In the genomic region with DNA sequence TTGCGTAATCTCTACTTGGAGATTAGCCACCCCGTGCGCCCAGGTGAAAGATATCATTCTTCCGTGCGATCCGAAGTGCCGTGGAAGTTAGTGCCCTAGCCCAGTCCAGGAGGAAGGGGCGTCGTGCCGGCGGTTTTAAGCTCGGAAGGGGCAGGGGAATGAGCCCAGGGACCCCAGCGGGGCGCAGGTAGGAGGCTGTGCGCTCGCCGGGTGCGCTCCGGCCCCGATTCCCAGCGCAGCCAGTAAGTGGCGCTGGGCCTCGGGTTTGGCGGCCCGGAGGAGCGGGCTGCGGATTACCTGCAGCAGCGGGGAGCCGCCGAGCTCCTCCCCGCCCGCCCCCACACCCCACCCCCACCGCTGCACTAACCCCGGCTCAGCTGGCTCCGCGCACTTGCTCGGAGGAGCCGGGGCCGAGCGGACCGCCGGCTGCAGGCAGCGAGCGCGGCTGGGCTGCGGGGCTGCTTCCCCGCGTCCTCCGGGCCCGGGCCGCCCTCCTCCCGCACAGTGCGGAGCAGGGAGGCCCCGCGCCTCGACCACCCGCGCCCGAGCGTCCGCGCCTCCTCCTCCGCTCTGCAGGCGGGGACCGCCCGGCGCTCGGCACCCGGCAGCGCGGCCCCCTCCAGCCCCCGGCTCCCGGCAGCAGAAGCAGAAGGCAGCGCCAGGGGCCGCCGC, we compare ENCODE assay signal across 8 cellular contexts. TPM values are rescaled to one million over a fixed set of nuclear protein-coding genes. Genes with fewer than 3 reads are reported as not detected.
DNase-seq lines count a peak whose midpoint lies in the region; ATAC-seq and TF ChIP-seq lines count a peak whose summit lies in the region.

A gene (plus strand): TSS at position 390 of the 672 bp plus-strand sequence. CDS start 338 bp downstream, outside the sequence.

- no peaks in the 10 kb centered on the region for H3K9me3 ChIP-seq in H9 (ENCODE audit: control insufficient read depth, low read depth, low read length)

- no peak within 1 kb of the TSS for H2BK15ac ChIP-seq in H9 (ENCODE audit: low read depth, low read length)

- peak; percentile 66 for ATAC-seq in left ventricle myocardium superior
- no peak for ATAC-seq in GM21825 (IDR thresholded peaks at IDR 0.05; ENCODE audit: unreplicated experiment)
- ATAC-seq in HG03039 (IDR thresholded peaks at IDR 0.05; ENCODE audit: unreplicated experiment): no peak

- H2BK120ac ChIP-seq in H9 (ENCODE audit: low read depth, low read length, poor library complexity, severe bottlenecking): no peak within 1 kb of the TSS

- peaks cover 0 to 7% (median 0%) of the 10 kb centered on the region in 3 experiments; a peak in 1 of 7 replicates for H3K36me3 Mint-ChIP-seq in H9 (ENCODE audit: insufficient read depth in 1 of 3, low read depth in 3 of 3)
- H3K36me3 Mint-ChIP-seq in activated CD4-positive, alpha-beta memory T cell treated with anti-CD3 and anti-CD28 coated beads, Interleukin-2, amount 10 ng/mL, durations not matched to agents 7 days and 5 days (ENCODE audit: low read depth): peaks cover 3% of the 10 kb centered on the region

- no peak within 1 kb of the TSS for H3K56ac ChIP-seq in H9 (ENCODE audit: insufficient read length, low read depth, low read length)

- WGBS in H9 (ENCODE audit: extremely low coverage, insufficient read length, low lambda C conversion rate): no CpG with 5 or more reads among the region's 76 CpGs

- no peaks in the 10 kb centered on the region; a peak in 2 of 5 replicates for H3K9me3 Mint-ChIP-seq in H9
- no peaks in the 10 kb centered on the region for H3K9me3 Mint-ChIP-seq in activated CD4-positive, alpha-beta memory T cell treated with anti-CD3 and anti-CD28 coated beads, Interleukin-2, amount 10 ng/mL, durations not matched to agents 7 days and 5 days

- intact Hi-C loops in left ventricle myocardium superior (cut with micrococcal nuclease): no loop called here

- H2AK5ac ChIP-seq in H9 (ENCODE audit: insufficient read length, low read length): no peak within 1 kb of the TSS

- no peak within 1 kb of the TSS for H3K27ac ChIP-seq in H9 (ENCODE audit: insufficient read length, low read depth, low read length)

- no peak within 1 kb of the TSS for H4K5ac ChIP-seq in H9 (ENCODE audit: insufficient read length, low read depth, low read length)

- H3K4me1 Mint-ChIP-seq in H9: peaks cover 30 to 34% of the 10 kb centered on the region in 2 experiments
- peaks cover 10% of the 10 kb centered on the region for H3K4me1 Mint-ChIP-seq in activated CD4-positive, alpha-beta memory T cell treated with anti-CD3 and anti-CD28 coated beads, Interleukin-2, amount 10 ng/mL, durations not matched to agents 7 days and 5 days

- H2BK12ac ChIP-seq in H9 (ENCODE audit: insufficient read length, low read depth, low read length): no peak within 1 kb of the TSS

- peak within 1 kb of the TSS; percentile 78 to 91 for H3K4me3 Mint-ChIP-seq in H9
- peak within 1 kb of the TSS; percentile 4 for H3K4me3 Mint-ChIP-seq in activated CD4-positive, alpha-beta memory T cell treated with anti-CD3 and anti-CD28 coated beads, Interleukin-2, amount 10 ng/mL, durations not matched to agents 7 days and 5 days

- H4K8ac ChIP-seq in H9 (replicated peaks; ENCODE audit: insufficient read length, low read depth, low read length): no peak within 1 kb of the TSS

- peak; percentile 90 for TF ChIP-seq CTCF in H9 (conservative IDR thresholded peaks at IDR 0.05)
- peak; percentile 57 for TF ChIP-seq CTCF in retinal pigment epithelial cell (conservative IDR thresholded peaks at IDR 0.05; ENCODE audit: low read depth, low read length)

- no peak within 1 kb of the TSS for H4K91ac ChIP-seq in H9 (ENCODE audit: insufficient read length, low read depth, low read length)

- no peak within 1 kb of the TSS for H2AFZ ChIP-seq in H9 (ENCODE audit: low read length)

- H3K27me3 ChIP-seq in H9 (ENCODE audit: insufficient read depth, low read length): peaks cover 18% of the 10 kb centered on the region; the same call in 1 of the 2 replicates

- peaks cover 3% of the 10 kb centered on the region; the same call in 1 of the 2 replicates for H3K4me1 ChIP-seq in H9 (ENCODE audit: insufficient read depth, low read length)

- H3K79me2 ChIP-seq in H9 (ENCODE audit: insufficient read depth, low read length): no peaks in the 10 kb centered on the region; the same call in 1 of the 2 replicates

- H3K27me3 Mint-ChIP-seq in H9 (ENCODE audit: low read depth): peaks cover 40% of the 10 kb centered on the region
- H3K27me3 Mint-ChIP-seq in activated CD4-positive, alpha-beta memory T cell treated with anti-CD3 and anti-CD28 coated beads, Interleukin-2, amount 10 ng/mL, durations not matched to agents 7 days and 5 days: peaks cover 49% of the 10 kb centered on the region

- H3T11ph ChIP-seq in H9 (ENCODE audit: low read length): no peak within 1 kb of the TSS

- H3K9ac ChIP-seq in H9 (ENCODE audit: extremely low read depth, insufficient read length, low read length): no peak within 1 kb of the TSS

- H4K20me1 ChIP-seq in H9 (ENCODE audit: control insufficient read depth, insufficient read depth, insufficient read length): no peaks in the 10 kb centered on the region

- H2BK5ac ChIP-seq in H9 (ENCODE audit: insufficient read length, low read length): no peak within 1 kb of the TSS

- no peak within 1 kb of the TSS for H3K23ac ChIP-seq in H9 (ENCODE audit: insufficient read length, low read depth, low read length)

- H3K23me2 ChIP-seq in H9 (ENCODE audit: insufficient read length, low read depth, low read length, poor library complexity, severe bottlenecking): peaks cover 16% of the 10 kb centered on the region

- CTCF ChIA-PET in activated CD4-positive, alpha-beta memory T cell treated with anti-CD3 and anti-CD28 coated beads, Interleukin-2, amount 10 ng/mL, durations not matched to agents 7 days and 5 days (lab: Charles Lee): no interaction called here

- H3K4me3 ChIP-seq in retinal pigment epithelial cell (ENCODE audit: low read length): peak within 1 kb of the TSS; percentile 40

- H3K79me1 ChIP-seq in H9 (ENCODE audit: insufficient read depth, low read depth, low read length, poor library complexity, severe bottlenecking): no peaks in the 10 kb centered on the region

- no peak within 1 kb of the TSS for H3K18ac ChIP-seq in H9 (ENCODE audit: insufficient read length, low read depth, low read length)

- H3K27ac Mint-ChIP-seq in H9: no peak within 1 kb of the TSS; a peak in 1 of 7 replicates
- H3K27ac Mint-ChIP-seq in activated CD4-positive, alpha-beta memory T cell treated with anti-CD3 and anti-CD28 coated beads, Interleukin-2, amount 10 ng/mL, durations not matched to agents 7 days and 5 days: no peak within 1 kb of the TSS

- POLR2A ChIA-PET in activated CD4-positive, alpha-beta memory T cell treated with anti-CD3 and anti-CD28 coated beads, Interleukin-2, amount 10 ng/mL, durations not matched to agents 7 days and 5 days (lab: Charles Lee): no interaction called here

- H3K4ac ChIP-seq in H9 (ENCODE audit: low read depth, low read length): no peak within 1 kb of the TSS

- DNase-seq in H9 (peak; percentile 87), left ventricle myocardium superior (peak; percentile 76), retinal pigment epithelial cell (ENCODE audit: low read depth) (no peak), KG1 (lab: John Stamatoyannopoulos, UW) (no peak), SW 1271 (lab: John Stamatoyannopoulos, UW) (no peak)
- no peak for DNase-seq in activated CD4-positive, alpha-beta memory T cell treated with anti-CD3 and anti-CD28 coated beads, Interleukin-2, amount 10 ng/mL, durations not matched to agents 7 days and 5 days

- H3K14ac ChIP-seq in H9 (ENCODE audit: insufficient read depth, low read length): no peak within 1 kb of the TSS

- H2BK20ac ChIP-seq in H9 (ENCODE audit: low read depth, low read length, poor library complexity, severe bottlenecking): no peak within 1 kb of the TSS

- H3K4me2 ChIP-seq in H9 (ENCODE audit: insufficient read depth, insufficient read length, low read length): peak within 1 kb of the TSS; percentile 88

RNA-seq across cellular contexts. Expression of the gene that starts here (rescaled TPM):
- total RNA-seq in H9 (2021) (3.3 and 3.4 TPM in 2 replicates), left ventricle myocardium superior (828 TPM)
- total RNA-seq in activated CD4-positive, alpha-beta memory T cell treated with anti-CD3 and anti-CD28 coated beads, Interleukin-2, amount 10 ng/mL, durations not matched to agents 7 days and 5 days: under 1 TPM; 0.05 to 0.08 TPM

Comparison
In these comparisons a context has a peak if more than half of its experiments do, and no peak if none do; other contexts are left out.
1. RNA of the gene that starts here (total RNA-seq): 828 TPM in left ventricle myocardium superior (single experiment); 3.3 to 3.4 TPM in H9 and 0.05 to 0.08 TPM in activated CD4-positive, alpha-beta memory T cell treated with anti-CD3 and anti-CD28 coated beads, Interleukin-2, amount 10 ng/mL, durations not matched to agents 7 days and 5 days; every median in the first group is over 100 times any median in the second.
2. DNase-seq: peak in H9 (single experiment) and left ventricle myocardium superior (single experiment); none in activated CD4-positive, alpha-beta memory T cell treated with anti-CD3 and anti-CD28 coated beads, Interleukin-2, amount 10 ng/mL, durations not matched to agents 7 days and 5 days (single experiment), retinal pigment epithelial cell (single experiment), KG1 (single experiment) and SW 1271 (0 of 2).